Comparison of ENCODE assay signal across 9 cellular contexts in the genomic region with DNA sequence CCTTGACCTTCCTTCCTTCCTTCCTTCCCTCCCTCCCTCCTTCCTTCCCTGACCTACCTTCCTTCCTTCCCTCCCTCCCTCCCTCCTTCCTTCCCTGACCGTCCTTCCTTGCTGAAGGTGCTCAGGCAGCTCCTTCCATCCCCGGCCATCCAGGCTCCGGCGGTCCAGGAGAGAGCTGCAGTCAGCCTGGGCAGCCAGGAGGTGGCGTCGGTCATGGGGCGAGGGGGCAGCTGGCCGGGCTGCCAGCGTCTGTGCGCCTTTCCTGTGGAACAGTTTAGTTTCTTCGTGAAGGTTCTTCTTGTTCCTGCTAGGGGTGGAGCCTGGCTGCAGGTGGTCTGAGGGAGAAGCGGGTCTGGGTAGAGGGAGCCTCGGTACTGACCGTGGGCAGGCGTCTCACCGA. TPM values are rescaled to one million over a fixed set of nuclear protein-coding genes. Genes with fewer than 3 reads are reported as not detected.
DNase-seq lines count a peak whose midpoint lies in the region; ATAC-seq and TF ChIP-seq lines count a peak whose summit lies in the region.
"Had no signal": no experiment of that assay in that cellular context is flagged by ENCODE, and none has a peak within 500 bp of the region (broad histone marks: within the 10 kb centered on the region; RNA-seq: fewer than 3 reads in every experiment).

No MANE protein-coding gene starts in this region.

- POLR2A ChIA-PET in BJ (lab: Charles Lee) = no interaction called here

- H3K36me3 ChIP-seq in BJ (ENCODE audit: control insufficient read depth, insufficient read depth, low read length) (no peaks in the 10 kb centered on the region), H7 (replicated peaks; ENCODE audit: control insufficient read depth, insufficient read depth, low read length) (no peaks in the 10 kb centered on the region)

- CTCF ChIA-PET in BJ (lab: Yijun Ruan, JAX) = interaction anchor here (0.7 to 1.4 kb wide), 4 partner anchors 8 to 200 kb away, joined by 3 to 5 read pairs (median 4); no protein-coding TSS in a partner anchor

- H3K4me3 ChIP-seq in BJ (ENCODE audit: low read depth, low read length) (no peak overlapping the region), H7 (ENCODE audit: insufficient read depth, low read depth, low read length) (no peak overlapping the region), WI38 (ENCODE audit: low read depth, low read length) (no peak overlapping the region)

- DNase-seq in BJ (ENCODE audit: low read depth) (no peak), H7 (peak; percentile 96), left kidney (ENCODE audit: low read depth, low spot score) (peak; percentile 80)
- DNase-seq: activated CD4-positive, alpha-beta T cell treated with anti-CD3 and anti-CD28 coated beads for 4 hours had no signal

- peaks cover 6% of the 10 kb centered on the region for H3K27me3 ChIP-seq in BJ (ENCODE audit: control insufficient read depth, insufficient read depth, low read length)
- H3K27me3 ChIP-seq in H7 (ENCODE audit: control insufficient read depth, insufficient read depth, low read length) = no peaks in the 10 kb centered on the region; the same call in 1 of the 2 replicates

- ATAC-seq in HG02885 (IDR thresholded peaks at IDR 0.05; ENCODE audit: poor library complexity, unreplicated experiment) (no peak), GM18909 (IDR thresholded peaks at IDR 0.05; ENCODE audit: poor library complexity, unreplicated experiment) (no peak), GM18511 (IDR thresholded peaks at IDR 0.05; ENCODE audit: unreplicated experiment) (no peak), HG03045 (IDR thresholded peaks at IDR 0.05; ENCODE audit: unreplicated experiment) (no peak)

- TF ChIP-seq CTCF in BJ (IDR thresholded peaks at IDR 0.05; ENCODE audit: insufficient read depth, low read depth, low read length) (peak; percentile 52), WI38 (IDR thresholded peaks at IDR 0.05; ENCODE audit: low read depth, low read length) (peak; percentile 39; the same call in 1 of the 2 replicates)

RNA-seq across cellular contexts. Expression of a gene that starts 15.7 kb away (rescaled TPM):
- 0.10 and 0.17 TPM in 2 replicates for polyA plus RNA-seq in BJ (2011; rRNA removed)
- not detected in 2 replicates for polyA minus RNA-seq in BJ (2011; rRNA and poly(A)+ RNA removed)
- 0.07 TPM in 1 of 2 replicates, not detected in the other for total RNA-seq in H7 (2014; rRNA removed; shearing (Covaris generic))

RNA-seq across cellular contexts. Expression of a gene that starts 41.7 kb away (rescaled TPM):
- not detected in 2 replicates for polyA plus RNA-seq in BJ (2011; rRNA removed)
- polyA minus RNA-seq in BJ (2011; rRNA and poly(A)+ RNA removed) = not detected in 2 replicates
- not detected in 2 replicates for total RNA-seq in H7 (2014; rRNA removed; shearing (Covaris generic))

RNA-seq across cellular contexts. Expression of a gene that starts 50.7 kb away (rescaled TPM):
- polyA plus RNA-seq in BJ (2011; rRNA removed) = not detected in 2 replicates
- not detected in 2 replicates for polyA minus RNA-seq in BJ (2011; rRNA and poly(A)+ RNA removed)
- total RNA-seq in H7 (2014; rRNA removed; shearing (Covaris generic)) = not detected in 2 replicates

RNA-seq across cellular contexts. Expression of a gene that starts 54.4 kb away (rescaled TPM):
- 7.6 and 14.9 TPM in 2 replicates for polyA plus RNA-seq in BJ (2011; rRNA removed)
- polyA minus RNA-seq in BJ (2011; rRNA and poly(A)+ RNA removed) = 4.6 and 7.8 TPM in 2 replicates
- 66.5 and 69.0 TPM in 2 replicates for total RNA-seq in H7 (2014; rRNA removed; shearing (Covaris generic))
